ENCODE assay signal across 8 cellular contexts in the genomic region with DNA sequence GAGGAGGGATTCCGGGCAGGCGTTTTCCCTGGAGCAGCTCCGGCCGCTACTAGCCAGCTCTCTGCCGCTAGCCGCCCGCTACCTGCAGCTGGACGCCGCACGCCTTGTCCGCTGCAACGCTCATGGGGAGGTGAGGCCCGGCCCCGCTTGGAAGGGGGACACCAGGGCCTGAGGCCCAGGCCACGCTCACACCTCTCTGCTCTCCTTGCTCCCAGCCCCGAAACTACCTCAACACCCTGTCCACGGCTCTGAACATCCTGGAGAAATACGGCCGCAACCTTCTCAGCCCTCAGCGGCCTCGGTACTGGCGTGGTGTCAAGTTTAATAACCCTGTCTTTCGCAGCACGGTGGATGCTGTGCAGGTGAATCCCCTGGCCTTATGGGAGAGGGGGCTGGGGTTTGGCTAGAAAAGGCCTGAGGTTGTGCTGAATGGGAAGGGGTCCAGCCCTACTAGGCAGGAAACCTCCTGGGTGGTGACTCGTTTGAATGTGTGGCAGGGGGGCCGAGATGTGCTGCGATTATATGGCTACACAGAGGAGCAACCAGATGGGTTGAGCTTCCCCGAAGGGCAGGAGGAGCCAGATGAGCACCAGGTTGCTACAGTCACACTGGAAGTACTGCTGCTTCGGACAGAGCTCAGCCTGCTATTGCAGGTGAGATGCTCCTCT. TPM values are rescaled to one million over a fixed set of nuclear protein-coding genes. Genes with fewer than 3 reads are reported as not detected.
A peak's percentile ranks its signal among the peaks of the same experiment; 100 is the strongest.
DNase-seq lines count a peak whose midpoint lies in the region; ATAC-seq, FAIRE-seq and TF ChIP-seq lines count a peak whose summit lies in the region.

No MANE protein-coding gene starts in this region.

- POLR2A ChIA-PET in CD8-positive, alpha-beta T cell (lab: Charles Lee), result interaction anchor here (1.5 to 4.6 kb wide), 8 partner anchors 8 to 68 kb away, joined by 4 to 47 read pairs (median 14); partner anchors contain the start of genes DCAF11, IPO4, IRF9 and MDP1

- H3K4me1 Mint-ChIP-seq in CD8-positive, alpha-beta T cell (ENCODE audit: low read depth), result peaks cover 50% of the 10 kb centered on the region
- H3K4me1 Mint-ChIP-seq in effector memory CD8-positive, alpha-beta T cell (ENCODE audit: low read depth in 2 of 2), result peaks cover 34 to 37% of the 10 kb centered on the region in 2 donors
- peaks cover 19% of the 10 kb centered on the region for H3K4me1 Mint-ChIP-seq in neural progenitor cell

- no peaks in the 10 kb centered on the region for H3K27me3 Mint-ChIP-seq in CD8-positive, alpha-beta T cell (ENCODE audit: low read depth)
- no peaks in the 10 kb centered on the region for H3K27me3 Mint-ChIP-seq in effector memory CD8-positive, alpha-beta T cell
- no peaks in the 10 kb centered on the region for H3K27me3 Mint-ChIP-seq in neural progenitor cell (ENCODE audit: insufficient read depth, low read depth)

- intact Hi-C loops in CD8-positive, alpha-beta T cell (cut with DNase I, micrococcal nuclease), result loop anchor here (1.0 to 10.0 kb wide), 8 partner anchors 13 to 823 kb away; partner anchors contain the start of genes IPO4 (in 2 of the 2), IRF9 (in 2 of the 2), CHMP4A (in 1 of the 2) and DCAF11 (in 1 of the 2)

- H3F3A ChIP-seq in MM.1S (ENCODE audit: insufficient read depth, low read length) (peaks cover 5% of the 10 kb centered on the region; the same call in 1 of the 2 replicates), neural progenitor cell (ENCODE audit: low read depth) (peaks cover 4% of the 10 kb centered on the region)

- CTCF ChIA-PET in CD8-positive, alpha-beta T cell (lab: Charles Lee), result interaction anchor here (0.7 to 5.5 kb wide), 7 partner anchors 11 to 94 kb away, joined by 3 to 53 read pairs (median 3); partner anchors contain the start of genes IRF9, PSME1, TINF2 and TM9SF1

- no peaks in the 10 kb centered on the region for H4K20me1 ChIP-seq in MM.1S (ENCODE audit: insufficient read depth, low read length)
- H4K20me1 ChIP-seq in neural progenitor cell (ENCODE audit: low read depth), result peaks cover 15% of the 10 kb centered on the region

- H3K4me2 ChIP-seq in MM.1S (ENCODE audit: low read depth, low read length) (peak overlapping the region; percentile 79), neural progenitor cell (peak overlapping the region; percentile 100)

- H3K36me3 Mint-ChIP-seq in CD8-positive, alpha-beta T cell, result peaks cover 79% of the 10 kb centered on the region
- peaks cover 44% of the 10 kb centered on the region for H3K36me3 Mint-ChIP-seq in effector memory CD8-positive, alpha-beta T cell (ENCODE audit: insufficient read depth)
- H3K36me3 Mint-ChIP-seq in neural progenitor cell, result peaks cover 10% of the 10 kb centered on the region

- peaks cover 33% of the 10 kb centered on the region for H3K4me1 ChIP-seq in CD8-positive, alpha-beta T cell (ENCODE audit: insufficient read depth, low read length)
- H3K4me1 ChIP-seq in MM.1S (ENCODE audit: low read length) (peaks cover 11% of the 10 kb centered on the region), neural progenitor cell (peaks cover 10% of the 10 kb centered on the region)

- no peak for TF ChIP-seq CTCF in CD8-positive, alpha-beta T cell (IDR thresholded peaks at IDR 0.05)
- TF ChIP-seq CTCF in MM.1S (IDR thresholded peaks at IDR 0.05; ENCODE audit: low read length) (no peak), neural progenitor cell (IDR thresholded peaks at IDR 0.05) (no peak)

- H2AFZ ChIP-seq in MM.1S (ENCODE audit: low read length) (no peak overlapping the region), neural progenitor cell (replicated peaks) (peak overlapping the region; percentile 81)

- no peak for ATAC-seq in CD8-positive, alpha-beta T cell
- no peak for ATAC-seq in effector memory CD8-positive, alpha-beta T cell (replicated peaks)
- ATAC-seq in GM21390 (IDR thresholded peaks at IDR 0.05; ENCODE audit: unreplicated experiment), result no peak
- ATAC-seq in GM19395 (IDR thresholded peaks at IDR 0.05; ENCODE audit: unreplicated experiment), result no peak

- peak overlapping the region; percentile 59 for H3K9ac ChIP-seq in MM.1S (ENCODE audit: low read length)
- peak overlapping the region; percentile 88 for H3K9ac ChIP-seq in neural progenitor cell

- peaks cover 40% of the 10 kb centered on the region for H3K36me3 ChIP-seq in CD8-positive, alpha-beta T cell (ENCODE audit: insufficient read depth, low read length)
- H3K36me3 ChIP-seq in MM.1S (replicated peaks; ENCODE audit: insufficient read depth, low read length) (no peaks in the 10 kb centered on the region), neural progenitor cell (no peaks in the 10 kb centered on the region)

- DNase-seq in CD8-positive, alpha-beta T cell, result no peak
- DNase-seq in MM.1S (no peak), neural progenitor cell (ENCODE audit: low spot score) (no peak), DMS79 treated with DMSO at 0.1 percent for 48 hours (lab: John Stamatoyannopoulos, UW) (no peak), HTR-8/SVneo (ENCODE audit: insufficient read length, low spot score) (no peak)
- peak in 1 of 3 experiments; percentile 5 for DNase-seq in effector memory CD8-positive, alpha-beta T cell

- H3K79me2 ChIP-seq in MM.1S (ENCODE audit: low read length), result peaks cover 47% of the 10 kb centered on the region
- peaks cover 33% of the 10 kb centered on the region for H3K79me2 ChIP-seq in neural progenitor cell (ENCODE audit: low read depth)

- peak overlapping the region; percentile 95 for H3K4me3 Mint-ChIP-seq in CD8-positive, alpha-beta T cell
- H3K4me3 Mint-ChIP-seq in effector memory CD8-positive, alpha-beta T cell, result peak overlapping the region; percentile 97 to 98
- peak overlapping the region; percentile 99 for H3K4me3 Mint-ChIP-seq in neural progenitor cell

- no peaks in the 10 kb centered on the region for H3K9me3 ChIP-seq in CD8-positive, alpha-beta T cell (ENCODE audit: low read length)
- no peaks in the 10 kb centered on the region for H3K9me3 ChIP-seq in MM.1S (replicated peaks; ENCODE audit: insufficient read depth, low read length)
- H3K9me3 ChIP-seq in neural progenitor cell (ENCODE audit: low read depth), result no peaks in the 10 kb centered on the region

- H3K27ac Mint-ChIP-seq in CD8-positive, alpha-beta T cell, result peak overlapping the region; percentile 73
- H3K27ac Mint-ChIP-seq in effector memory CD8-positive, alpha-beta T cell, result peak overlapping the region; percentile 87 to 95
- peak overlapping the region; percentile 50 for H3K27ac Mint-ChIP-seq in neural progenitor cell

- peak overlapping the region; percentile 79 for H3K27ac ChIP-seq in CD8-positive, alpha-beta T cell (ENCODE audit: low read depth, low read length)
- H3K27ac ChIP-seq in MM.1S (ENCODE audit: low read length) (no peak overlapping the region), neural progenitor cell (no peak overlapping the region)

- no peaks in the 10 kb centered on the region for H3K9me2 ChIP-seq in MM.1S (replicated peaks; ENCODE audit: insufficient read depth, low read length)

- H3K4me3 ChIP-seq in CD8-positive, alpha-beta T cell (ENCODE audit: low read depth, low read length), result peak overlapping the region; percentile 96
- H3K4me3 ChIP-seq in MM.1S (ENCODE audit: low read length), result peak overlapping the region; percentile 87
- peak overlapping the region; percentile 90 for H3K4me3 ChIP-seq in neural progenitor cell

- FAIRE-seq in HTR-8/SVneo (lab: Jason Lieb, UNC), result no peak

- no peaks in the 10 kb centered on the region for H3K27me3 ChIP-seq in CD8-positive, alpha-beta T cell (ENCODE audit: insufficient read depth, low read length)
- H3K27me3 ChIP-seq in MM.1S (replicated peaks; ENCODE audit: insufficient read depth, low read length) (no peaks in the 10 kb centered on the region), neural progenitor cell (no peaks in the 10 kb centered on the region)

- H3K9me3 Mint-ChIP-seq in CD8-positive, alpha-beta T cell, result no peaks in the 10 kb centered on the region
- no peaks in the 10 kb centered on the region for H3K9me3 Mint-ChIP-seq in effector memory CD8-positive, alpha-beta T cell
- H3K9me3 Mint-ChIP-seq in neural progenitor cell, result no peaks in the 10 kb centered on the region

RNA-seq across cellular contexts. Expression of gene RNF31, which starts 0.6 kb away (rescaled TPM):
- 10 to 100 TPM; 45.4 to 51.7 TPM for total RNA-seq in CD8-positive, alpha-beta T cell
- 28.8 and 38.3 TPM in 2 replicates for total RNA-seq in neural progenitor cell (ENCODE audit: low replicate concordance)

RNA-seq across cellular contexts. Expression of gene PSME2, which starts 1.5 kb away (rescaled TPM):
- total RNA-seq in CD8-positive, alpha-beta T cell, result 10 to 100 TPM; 90.1 to 91.0 TPM
- total RNA-seq in neural progenitor cell (ENCODE audit: low replicate concordance), result 43.5 and 53.5 TPM in 2 replicates

RNA-seq across cellular contexts. Expression of gene EMC9, which starts 6.5 kb away (rescaled TPM):
- total RNA-seq in CD8-positive, alpha-beta T cell, result 10 to 100 TPM in 1 of 2 experiments, 1 to 10 TPM in 1; 7.8 to 10.4 TPM
- 14.0 and 23.8 TPM in 2 replicates for total RNA-seq in neural progenitor cell (ENCODE audit: low replicate concordance)

RNA-seq across cellular contexts. Expression of gene PSME1, which starts 11.9 kb away (rescaled TPM):
- total RNA-seq in CD8-positive, alpha-beta T cell, result 100 to 1,000 TPM; 200 to 207 TPM
- total RNA-seq in neural progenitor cell (ENCODE audit: low replicate concordance), result 32.7 and 37.5 TPM in 2 replicates

RNA-seq across cellular contexts. Expression of gene IRF9, which starts 13.2 kb away (rescaled TPM):
- 100 to 1,000 TPM; 270 to 307 TPM for total RNA-seq in CD8-positive, alpha-beta T cell
- total RNA-seq in neural progenitor cell (ENCODE audit: low replicate concordance), result 6.9 and 9.7 TPM in 2 replicates
